Comparison of ENCODE assay signal across 8 cellular contexts in the genomic region with DNA sequence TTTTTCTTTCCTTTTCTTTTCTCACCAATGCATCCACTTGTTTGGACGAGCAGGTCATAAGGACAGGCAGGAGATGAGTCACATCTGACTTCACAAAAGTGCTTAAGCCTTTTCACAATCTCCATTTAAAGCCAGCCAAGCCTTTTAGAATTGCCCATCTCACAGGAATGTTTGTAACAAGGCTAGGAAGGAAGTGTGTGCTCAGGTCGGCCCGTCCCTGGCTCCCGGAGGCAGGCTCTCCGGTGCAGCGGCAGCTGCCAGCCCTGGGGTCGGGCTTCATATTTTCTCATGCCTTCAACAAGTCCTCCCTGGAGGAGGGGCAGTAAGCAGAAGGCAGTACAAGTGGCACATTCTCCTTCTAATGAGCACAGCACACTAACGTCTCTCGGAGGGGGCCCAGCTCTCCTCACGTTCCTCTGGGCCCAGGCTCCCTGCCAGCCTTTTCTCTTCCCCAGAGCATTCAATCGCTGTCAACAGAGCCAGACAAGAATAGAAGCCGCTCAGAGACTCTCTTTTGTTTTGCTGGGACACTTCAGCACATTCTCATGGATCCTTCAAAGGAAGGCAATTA.
DNase-seq lines count a peak whose midpoint lies in the region; FAIRE-seq and TF ChIP-seq lines count a peak whose summit lies in the region.

No MANE protein-coding gene starts in this region.

- no peak overlapping the region for H3K4me3 Mint-ChIP-seq in endodermal cell
- no peak overlapping the region for H3K4me3 Mint-ChIP-seq in activated CD4-positive, alpha-beta memory T cell treated with anti-CD3 and anti-CD28 coated beads, Interleukin-2, amount 10 ng/mL, durations not matched to agents 7 days and 5 days

- peak overlapping the region; percentile 91 for H3K27ac ChIP-seq in endodermal cell (ENCODE audit: low read depth, low read length)

- TF ChIP-seq CTCF in AG04449 (IDR thresholded peaks at IDR 0.05; ENCODE audit: insufficient read depth, low read length, missing control alignments) = no peak
- no peak for TF ChIP-seq CTCF in endodermal cell (conservative IDR thresholded peaks at IDR 0.05)

- H3K4me3 ChIP-seq in AG04449 (ENCODE audit: low read depth, low read length) = peak overlapping the region; percentile 40
- no peak overlapping the region for H3K4me3 ChIP-seq in endodermal cell (ENCODE audit: low read length)
- H3K4me3 ChIP-seq in mucosa of stomach (ENCODE audit: low read length) = no peak overlapping the region

- peaks cover 14% of the 10 kb centered on the region for H3K27me3 Mint-ChIP-seq in endodermal cell (ENCODE audit: insufficient read depth)
- H3K27me3 Mint-ChIP-seq in activated CD4-positive, alpha-beta memory T cell treated with anti-CD3 and anti-CD28 coated beads, Interleukin-2, amount 10 ng/mL, durations not matched to agents 7 days and 5 days = peaks cover 34% of the 10 kb centered on the region

- no peak for TF ChIP-seq POLR2A in GM12892 (IDR thresholded peaks at IDR 0.05; ENCODE audit: low read depth, low read length)

- H3K4me1 ChIP-seq in endodermal cell (ENCODE audit: control insufficient read depth, insufficient read depth, low read length) (peaks cover 7% of the 10 kb centered on the region), mucosa of stomach (ENCODE audit: control insufficient read depth, insufficient read depth, low read length) (no peaks in the 10 kb centered on the region)

- no peaks in the 10 kb centered on the region for H3K36me3 Mint-ChIP-seq in endodermal cell (ENCODE audit: low read depth)
- no peaks in the 10 kb centered on the region for H3K36me3 Mint-ChIP-seq in activated CD4-positive, alpha-beta memory T cell treated with anti-CD3 and anti-CD28 coated beads, Interleukin-2, amount 10 ng/mL, durations not matched to agents 7 days and 5 days (ENCODE audit: low read depth)

- 7 to 30% methylated on average over 8 to 12 of the region's 12 CpGs for WGBS in endodermal cell (ENCODE audit: insufficient coverage in 1 of 2, insufficient read length in 1 of 2), 2 experiments

- no peaks in the 10 kb centered on the region for H3K9me3 ChIP-seq in endodermal cell (ENCODE audit: control insufficient read depth, low read length)
- no peaks in the 10 kb centered on the region for H3K9me3 ChIP-seq in mucosa of stomach (ENCODE audit: control insufficient read depth, low read length)

- no peak for FAIRE-seq in GM12892 (lab: Jason Lieb, UNC)

- H3K27ac Mint-ChIP-seq in endodermal cell = peak overlapping the region; percentile 40
- no peak overlapping the region for H3K27ac Mint-ChIP-seq in activated CD4-positive, alpha-beta memory T cell treated with anti-CD3 and anti-CD28 coated beads, Interleukin-2, amount 10 ng/mL, durations not matched to agents 7 days and 5 days

- DNase-seq in AG04449 (ENCODE audit: low read depth, low spot score) = peak; percentile 93
- DNase-seq in NCI-H187 treated with DMSO at 0.1 percent for 48 hours (lab: John Stamatoyannopoulos, UW) = peak; percentile 40
- DNase-seq in endodermal cell = peak; percentile 87
- DNase-seq in NCI-H146 (lab: John Stamatoyannopoulos, UW) = no peak
- no peak for DNase-seq in GM12892 (ENCODE audit: insufficient read length)
- DNase-seq in activated CD4-positive, alpha-beta memory T cell treated with anti-CD3 and anti-CD28 coated beads, Interleukin-2, amount 10 ng/mL, durations not matched to agents 7 days and 5 days = no peak
- no peak for DNase-seq in SKM-1 treated with dmso at 0.1 percent for 144 hours (lab: John Stamatoyannopoulos, UW; ENCODE audit: unreplicated experiment)

- no peaks in the 10 kb centered on the region for H3K9me3 Mint-ChIP-seq in endodermal cell
- no peaks in the 10 kb centered on the region for H3K9me3 Mint-ChIP-seq in activated CD4-positive, alpha-beta memory T cell treated with anti-CD3 and anti-CD28 coated beads, Interleukin-2, amount 10 ng/mL, durations not matched to agents 7 days and 5 days

- H3K27me3 ChIP-seq in endodermal cell (ENCODE audit: control insufficient read depth, insufficient read depth, low read length, poor library complexity, severe bottlenecking) = no peaks in the 10 kb centered on the region
- no peaks in the 10 kb centered on the region for H3K27me3 ChIP-seq in mucosa of stomach (ENCODE audit: control insufficient read depth, insufficient read depth, low read length)

- peaks cover 14% of the 10 kb centered on the region for H3K4me1 Mint-ChIP-seq in endodermal cell
- H3K4me1 Mint-ChIP-seq in activated CD4-positive, alpha-beta memory T cell treated with anti-CD3 and anti-CD28 coated beads, Interleukin-2, amount 10 ng/mL, durations not matched to agents 7 days and 5 days = no peaks in the 10 kb centered on the region

- H3K9ac ChIP-seq in endodermal cell (ENCODE audit: extremely low read depth, low read length, poor library complexity, severe bottlenecking) = no peak overlapping the region
- H3K9ac ChIP-seq in mucosa of stomach (ENCODE audit: low read length) = peak overlapping the region; percentile 43

- POLR2A ChIA-PET in AG04449 (lab: Yijun Ruan, JAX) = no interaction called here
- POLR2A ChIA-PET in activated CD4-positive, alpha-beta memory T cell treated with anti-CD3 and anti-CD28 coated beads, Interleukin-2, amount 10 ng/mL, durations not matched to agents 7 days and 5 days (lab: Charles Lee) = no interaction called here

- CTCF ChIA-PET in AG04449 (lab: Yijun Ruan, JAX) = interaction anchor here (1.6 to 6.2 kb wide), 2 partner anchors 12 to 1165 kb away, joined by 3 to 40 read pairs; no protein-coding TSS in a partner anchor
- CTCF ChIA-PET in activated CD4-positive, alpha-beta memory T cell treated with anti-CD3 and anti-CD28 coated beads, Interleukin-2, amount 10 ng/mL, durations not matched to agents 7 days and 5 days (lab: Charles Lee) = interaction anchor here (1.0 kb wide), 1 partner anchor 11 kb away, joined by 3 read pairs; no protein-coding TSS in a partner anchor

- H3K36me3 ChIP-seq in endodermal cell (ENCODE audit: control insufficient read depth, insufficient read depth, low read length) = no peaks in the 10 kb centered on the region
- H3K36me3 ChIP-seq in mucosa of stomach (ENCODE audit: control insufficient read depth, insufficient read depth, low read length) = no peaks in the 10 kb centered on the region

Comparison
In these comparisons a context has a peak if more than half of its experiments do, and no peak if none do; other contexts are left out.
1. DNase-seq: peak in AG04449 (single experiment), NCI-H187 treated with DMSO at 0.1 percent for 48 hours (single experiment) and endodermal cell (single experiment); none in NCI-H146 (single experiment), GM12892 (single experiment), activated CD4-positive, alpha-beta memory T cell treated with anti-CD3 and anti-CD28 coated beads, Interleukin-2, amount 10 ng/mL, durations not matched to agents 7 days and 5 days (single experiment) and SKM-1 treated with dmso at 0.1 percent for 144 hours (single experiment).